Comparison of ENCODE assay signal across 8 cellular contexts in the genomic region with DNA sequence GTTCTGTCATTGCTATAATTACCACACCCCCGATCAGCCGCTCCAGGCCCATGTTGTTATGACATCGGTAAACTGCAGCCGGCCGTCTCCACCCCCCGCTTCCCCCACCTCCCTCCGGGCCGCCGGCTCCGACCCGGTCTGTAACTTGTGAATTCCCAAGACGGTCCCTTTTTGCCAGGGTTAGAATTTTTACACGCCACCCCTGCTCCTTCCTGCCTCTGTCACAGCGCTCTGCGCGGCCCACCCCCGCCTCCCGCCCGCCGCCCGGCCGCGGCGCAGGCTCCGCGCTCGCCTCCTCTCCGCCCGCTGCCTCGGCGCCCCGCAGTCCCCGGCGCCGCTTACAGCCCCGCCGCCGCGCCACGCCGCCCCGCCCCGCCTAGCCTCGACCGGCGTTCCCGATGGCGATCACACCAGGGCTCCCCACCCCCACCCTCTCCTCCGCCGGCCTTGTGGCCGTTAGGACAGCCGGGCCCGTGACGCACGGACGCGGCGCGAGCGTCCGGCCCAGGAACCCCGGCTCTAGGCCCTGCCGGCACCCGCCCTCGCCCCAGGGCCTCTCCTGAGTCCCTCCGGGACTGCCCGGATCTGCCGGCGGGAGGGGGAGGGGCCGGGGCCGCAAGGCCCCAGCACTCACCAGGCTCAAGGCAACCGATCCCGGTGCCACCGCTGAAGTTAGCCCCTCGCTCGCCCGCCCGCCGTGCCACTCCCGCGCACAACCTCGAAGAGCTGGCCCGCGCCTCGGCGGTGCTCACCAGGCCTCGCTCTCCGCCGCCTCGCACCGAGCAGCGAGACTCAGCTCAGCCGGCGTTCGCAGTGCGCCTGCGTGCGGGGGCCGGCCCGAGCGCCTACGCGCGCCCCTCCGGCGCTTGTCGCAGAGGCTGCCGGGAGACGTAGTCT. TPM values are rescaled to one million over a fixed set of nuclear protein-coding genes. Genes with fewer than 3 reads are reported as not detected.
DNase-seq lines count a peak whose midpoint lies in the region; ATAC-seq and TF ChIP-seq lines count a peak whose summit lies in the region.

A gene (minus strand): TSS at position 817 of the 897 bp plus-strand sequence. CDS start 18,374 bp downstream, outside the sequence.

- ATAC-seq in GM19395 (IDR thresholded peaks at IDR 0.05; ENCODE audit: unreplicated experiment) (peak; percentile 91), HG03558 (IDR thresholded peaks at IDR 0.05; ENCODE audit: extremely low read depth, unreplicated experiment) (peak; percentile 71), right lobe of liver (peak; percentile 89 to 94 (median 90))

- no peaks in the 10 kb centered on the region for H3K27me3 ChIP-seq in right lobe of liver

- H3K36me3 Mint-ChIP-seq in activated CD4-positive, alpha-beta memory T cell treated with anti-CD3 and anti-CD28 coated beads for 36 hours: peaks cover 10% of the 10 kb centered on the region

- peak; percentile 95 for DNase-seq in CD1c-positive myeloid dendritic cell (ENCODE audit: extremely low spot score)
- DNase-seq in NCI-H82 treated with DMSO at 0.1 percent for 48 hours (lab: John Stamatoyannopoulos, UW; ENCODE audit: unreplicated experiment): peak; percentile 63
- peak; percentile 91 for DNase-seq in activated CD4-positive, alpha-beta memory T cell treated with anti-CD3 and anti-CD28 coated beads for 36 hours
- DNase-seq in dermis microvascular lymphatic vessel endothelial cell (ENCODE audit: low read depth in 2 of 2): peak; percentile 67 to 89
- DNase-seq in right lobe of liver: peak; percentile 89 to 90 (median 90)
- peak; percentile 87 for DNase-seq in stimulated activated CD4-positive, alpha-beta T cell treated with anti-CD3 and anti-CD28 coated beads, Interleukin-4, amount 100 ng/mL, for 24 hours

- no peaks in the 10 kb centered on the region for H3K36me3 ChIP-seq in right lobe of liver

- intact Hi-C loops in activated CD4-positive, alpha-beta memory T cell treated with anti-CD3 and anti-CD28 coated beads for 36 hours (cut with micrococcal nuclease): loop anchor here (1.0 to 5.0 kb wide), 6 partner anchors 17 to 677 kb away; a partner anchor contains a TSS
- intact Hi-C loops in right lobe of liver (cut with DNase I): no loop called here

- CTCF ChIA-PET in activated CD4-positive, alpha-beta memory T cell treated with anti-CD3 and anti-CD28 coated beads for 36 hours (lab: Charles Lee): interaction anchor here (0.6 to 2.0 kb wide), 6 partner anchors 19 to 815 kb away, joined by 3 to 14 read pairs (median 4); no protein-coding TSS in a partner anchor

- H3K4me1 ChIP-seq in right lobe of liver: peaks cover 0 to 51% (median 16%) of the 10 kb centered on the region in 4 donors

- TF ChIP-seq CTCF in right lobe of liver (IDR thresholded peaks at IDR 0.05): no peak

- H3K27me3 Mint-ChIP-seq in activated CD4-positive, alpha-beta memory T cell treated with anti-CD3 and anti-CD28 coated beads for 36 hours: no peaks in the 10 kb centered on the region

- TF ChIP-seq POLR2A in right lobe of liver (IDR thresholded peaks at IDR 0.05): peak; percentile 98

- peaks cover 39% of the 10 kb centered on the region for H3K4me1 Mint-ChIP-seq in activated CD4-positive, alpha-beta memory T cell treated with anti-CD3 and anti-CD28 coated beads for 36 hours (ENCODE audit: low read depth)

- peak within 1 kb of the TSS; percentile 82 to 96 (median 90) for H3K27ac ChIP-seq in right lobe of liver

- peak within 1 kb of the TSS; percentile 77 for H3K4me3 Mint-ChIP-seq in activated CD4-positive, alpha-beta memory T cell treated with anti-CD3 and anti-CD28 coated beads for 36 hours

- H3K9me3 ChIP-seq in right lobe of liver: no peaks in the 10 kb centered on the region

- peak within 1 kb of the TSS; percentile 94 to 97 (median 95) for H3K4me3 ChIP-seq in right lobe of liver

- peaks cover 8% of the 10 kb centered on the region for H3K9me3 Mint-ChIP-seq in activated CD4-positive, alpha-beta memory T cell treated with anti-CD3 and anti-CD28 coated beads for 36 hours

- POLR2A ChIA-PET in activated CD4-positive, alpha-beta memory T cell treated with anti-CD3 and anti-CD28 coated beads for 36 hours (lab: Charles Lee): interaction anchor here (0.6 to 2.1 kb wide), 17 partner anchors 8 to 173 kb away, joined by 3 to 11 read pairs (median 4); a partner anchor contains a TSS

- under 1% methylated on average over 49 of the region's 109 CpGs for WGBS in right lobe of liver (ENCODE audit: insufficient coverage, low coverage, low lambda C conversion rate, missing lambda C conversion rate)

- H3K27ac Mint-ChIP-seq in activated CD4-positive, alpha-beta memory T cell treated with anti-CD3 and anti-CD28 coated beads for 36 hours: peak within 1 kb of the TSS; percentile 85

RNA-seq across cellular contexts. Expression of the gene that starts here (rescaled TPM):
- total RNA-seq in activated CD4-positive, alpha-beta memory T cell treated with anti-CD3 and anti-CD28 coated beads for 36 hours: 10 to 100 TPM; 43.4 to 46.0 TPM
- total RNA-seq in dermis microvascular lymphatic vessel endothelial cell (20.9 and 25.7 TPM in 2 replicates), right lobe of liver (10 to 100 TPM; 33.7 to 61.3 (median 51.2) TPM)

Comparison
In these comparisons a context has a peak if more than half of its experiments do, and no peak if none do; other contexts are left out.
1. Peak in every context shown above with its lines: DNase-seq, ATAC-seq, H3K4me3 ChIP-seq and H3K27ac ChIP-seq.